In the genomic region with DNA sequence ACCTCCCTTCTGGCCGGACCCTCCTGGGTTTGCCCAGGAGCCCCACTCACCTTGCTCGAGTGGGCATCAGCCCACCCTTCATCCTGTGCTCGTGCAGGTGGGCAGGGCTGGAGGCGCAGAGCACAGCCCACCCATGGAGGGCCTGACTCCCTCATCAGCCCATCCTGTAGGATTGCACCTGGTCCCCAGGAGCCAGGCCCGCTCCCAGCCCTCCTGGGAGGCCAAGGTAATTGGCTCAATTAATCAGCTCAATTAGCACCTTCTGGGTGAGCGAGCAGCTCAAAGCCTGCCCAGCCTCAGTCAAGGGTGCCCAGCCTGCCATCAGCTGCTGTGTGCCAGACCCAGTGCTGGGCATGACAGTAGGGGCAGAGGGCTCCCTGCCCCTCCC, we compare ENCODE assay signal across 16 cellular contexts. TPM values are rescaled to one million over a fixed set of nuclear protein-coding genes. Genes with fewer than 3 reads are reported as not detected.
DNase-seq lines count a peak whose midpoint lies in the region; ATAC-seq and TF ChIP-seq lines count a peak whose summit lies in the region.
"Had no signal": no experiment of that assay in that cellular context is flagged by ENCODE, and none has a peak within 500 bp of the region (broad histone marks: within the 10 kb centered on the region; RNA-seq: fewer than 3 reads in every experiment).

No MANE protein-coding gene starts in this region.

- H3K79me2 ChIP-seq in OCI-LY3 (ENCODE audit: low read length): peaks cover 4% of the 10 kb centered on the region

- no peaks in the 10 kb centered on the region for H3K27me3 ChIP-seq in OCI-LY3 (ENCODE audit: low read depth, low read length)

- no peak overlapping the region for H3K4me3 ChIP-seq in OCI-LY3 (ENCODE audit: low read length)
- H3K4me3 ChIP-seq: GM23248, K562 had no signal

- no peaks in the 10 kb centered on the region for H3K9me3 ChIP-seq in OCI-LY3 (ENCODE audit: insufficient read depth, low read length)

- no peak overlapping the region for H2AFZ ChIP-seq in OCI-LY3 (ENCODE audit: low read depth, low read length)
- H2AFZ ChIP-seq: GM23248 had no signal

- H3K27ac ChIP-seq in OCI-LY3 (ENCODE audit: low read length): peak overlapping the region; percentile 24; the same call in 1 of the 2 replicates
- H3K27ac ChIP-seq: GM23248 had no signal

- peak; percentile 27 for DNase-seq in NCI-H1417 treated with DMSO at 0.1 percent for 48 hours (lab: John Stamatoyannopoulos, UW)
- DNase-seq in posterior vena cava (ENCODE audit: low spot score): peak; percentile 68
- DNase-seq: ACHN; CD4-positive, CD25-positive, alpha-beta regulatory T cell; DMS79; GM23248; NCI-H1694 treated with DMSO at 0.1 percent for 48 hours; NCI-H2107; NCI-H345; NCI-H526 had no signal

- H3K4me2 ChIP-seq in OCI-LY3 (ENCODE audit: low read length): peak overlapping the region; percentile 65

- ATAC-seq in HG02885 (IDR thresholded peaks at IDR 0.05; ENCODE audit: poor library complexity, unreplicated experiment) (peak; percentile 10), GM18517 (IDR thresholded peaks at IDR 0.05; ENCODE audit: unreplicated experiment) (no peak), GM18867 (IDR thresholded peaks at IDR 0.05; ENCODE audit: unreplicated experiment) (no peak), GM18498 (IDR thresholded peaks at IDR 0.05; ENCODE audit: unreplicated experiment) (no peak)
- ATAC-seq: K562 had no signal

- intact Hi-C loops in posterior vena cava (cut with DNase I): no loop called here

- TF ChIP-seq CTCF in OCI-LY3 (IDR thresholded peaks at IDR 0.05; ENCODE audit: low read depth, low read length): no peak

- H3K9ac ChIP-seq in OCI-LY3 (ENCODE audit: low read length): no peak overlapping the region
- H3K9ac ChIP-seq: GM23248 had no signal

- peaks cover 54% of the 10 kb centered on the region for H3K4me1 ChIP-seq in OCI-LY3 (ENCODE audit: low read length)

- peaks cover 11% of the 10 kb centered on the region for H3K36me3 ChIP-seq in OCI-LY3 (replicated peaks; ENCODE audit: low read depth, low read length)

- 0 out of 2 replicates have a peak, but pooled peaks cover 9% of the 10 kb centered on the region for H4K20me1 ChIP-seq in OCI-LY3 (ENCODE audit: insufficient read depth, low read length)

RNA-seq across cellular contexts. Expression of a gene that starts 58.1 kb away (rescaled TPM):
- 10 to 100 TPM; 10.6 to 11.4 TPM for total RNA-seq in posterior vena cava
